In genomic region chr19:58585442-58586130, GRCh38 we compare ENCODE assay signal across 1 cellular context.
TF ChIP-seq lines count a peak whose summit lies in the region.

No MANE protein-coding gene starts in this region.

TF ChIP-seq in IMR-90, 13 proteins besides CTCF, POLR2A, EP300 and RAD21:
- TF ChIP-seq MXI1 (IDR thresholded peaks at IDR 0.05; ENCODE audit: borderline replicate concordance, low read depth, low read length) (no peak), SMC3 (IDR thresholded peaks at IDR 0.05; ENCODE audit: low read depth, low read length) (no peak), ELK1 (IDR thresholded peaks at IDR 0.05; ENCODE audit: borderline replicate concordance, low read depth, low read length) (no peak), CEBPB (IDR thresholded peaks at IDR 0.05; ENCODE audit: low read depth, low read length) (no peak), RFX5 (IDR thresholded peaks at IDR 0.05; ENCODE audit: low read depth, low read length) (no peak), USF2 (IDR thresholded peaks at IDR 0.05; ENCODE audit: low read depth, low read length) (no peak), MAZ (IDR thresholded peaks at IDR 0.05; ENCODE audit: borderline replicate concordance, low read depth, low read length) (no peak)
